ENCODE assay signal across 24 cellular contexts in the genomic region with DNA sequence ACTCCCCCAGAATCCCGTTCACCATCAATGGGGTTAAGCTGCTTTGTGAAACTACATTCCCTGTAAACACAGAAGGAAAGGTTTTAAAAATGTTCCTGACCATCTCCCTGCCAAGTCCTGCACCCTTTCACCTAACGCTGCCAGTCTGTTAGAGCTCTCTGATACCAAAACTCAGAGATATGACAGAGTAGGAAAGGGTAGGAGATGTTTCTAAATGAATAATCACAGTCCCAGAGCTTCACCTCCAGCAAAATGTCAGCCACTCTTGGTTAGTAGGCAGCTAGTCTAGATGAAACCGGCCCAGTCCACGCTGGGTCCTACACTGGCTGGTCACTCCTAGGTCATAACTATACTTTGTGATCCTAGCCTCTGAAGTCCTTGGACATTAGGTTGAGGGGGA. TPM values are rescaled to one million over a fixed set of nuclear protein-coding genes. Genes with fewer than 3 reads are reported as not detected.
"Had no signal": no experiment of that assay in that cellular context is flagged by ENCODE, and none has a peak within 500 bp of the region (broad histone marks: within the 10 kb centered on the region; RNA-seq: fewer than 3 reads in every experiment).

No MANE protein-coding gene starts in this region.

- H3K27me3 Mint-ChIP-seq: effector memory CD8-positive, alpha-beta T cell; progenitor cell of endocrine pancreas had no signal

- H3K4me1 ChIP-seq: right atrium auricular region, stomach, testis, upper lobe of left lung had no signal

- H3K27ac Mint-ChIP-seq: progenitor cell of endocrine pancreas had no signal

- H3K9me3 ChIP-seq: right atrium auricular region, testis had no signal

- H3K36me3 ChIP-seq: right atrium auricular region, stomach, upper lobe of left lung had no signal

- H3K9me3 Mint-ChIP-seq: effector memory CD8-positive, alpha-beta T cell had no signal

- H3K4me3 ChIP-seq: right atrium auricular region, skin epidermis, stomach, testis, upper lobe of left lung had no signal

- ATAC-seq: effector memory CD8-positive, alpha-beta T cell had no signal

- H3K4me3 Mint-ChIP-seq: effector memory CD8-positive, alpha-beta T cell had no signal

- H3K27me3 ChIP-seq: right atrium auricular region, stomach, testis, upper lobe of left lung had no signal

- H3K27ac ChIP-seq: epithelial cell of prostate, right atrium auricular region, skin epidermis, stomach, testis, upper lobe of left lung had no signal

- DNase-seq: activated CD4-positive, CD25-positive, alpha-beta regulatory T cell treated with anti-CD3 and anti-CD28 coated beads, Interleukin-2, amount 50 U/mL, for 72 hours; activated CD8-positive, alpha-beta memory T cell treated with anti-CD3 and anti-CD28 coated beads for 24 hours; activated effector memory CD4-positive, alpha-beta T cell treated with Interleukin-2 at 50 U/mL for 16 hours; dermis blood vessel endothelial cell; effector memory CD8-positive, alpha-beta T cell; foreskin melanocyte; head of caudate nucleus; mesenchymal stem cell; stimulated activated CD4-positive, alpha-beta T cell treated with anti-CD3 and anti-CD28 coated beads, Interleukin-15, amount 100 ng/mL, for 24 hours; stimulated activated CD4-positive, alpha-beta T cell treated with anti-CD3 and anti-CD28 coated beads, Interleukin-4, amount 100 ng/mL, for 1 hour; stomach; SW 1271; T-helper 9 cell; testis; upper lobe of left lung had no signal

RNA-seq across cellular contexts. Expression of gene SLAMF6, which starts 26.7 kb away (rescaled TPM):
- total RNA-seq: astrocyte, chondrocyte, dermis blood vessel endothelial cell, fibroblast of lung, progenitor cell of endocrine pancreas, SK-MEL-5 had no signal
- polyA plus RNA-seq: fibroblast of lung, neural cell had no signal
